In genomic region chr5:128007939-128008338, GRCh38 we compare ENCODE assay signal across 11 cellular contexts.
"Had no signal": no experiment of that assay in that cellular context is flagged by ENCODE, and none has a peak within 500 bp of the region (broad histone marks: within the 10 kb centered on the region; RNA-seq: fewer than 3 reads in every experiment).

No MANE protein-coding gene starts in this region.

- H3K27ac ChIP-seq: foreskin keratinocyte, skin epidermis, thyroid gland, uterus had no signal

- H3K36me3 ChIP-seq: stomach, thyroid gland, uterus had no signal

- H3K4me1 ChIP-seq: foreskin keratinocyte, thyroid gland, uterus had no signal

- DNase-seq: activated CD4-positive, alpha-beta T cell treated with anti-CD3 and anti-CD28 coated beads for 1 hour; activated CD4-positive, alpha-beta T cell treated with anti-CD3 and anti-CD28 coated beads, Interleukin-2, amount 50 U/mL, for 48 hours; activated naive CD4-positive, alpha-beta T cell; dorsolateral prefrontal cortex; foreskin keratinocyte; islet precursor cell; stomach; thyroid gland; uterus had no signal

- ATAC-seq: esophagus mucosa, foreskin keratinocyte had no signal

- H3K9me3 ChIP-seq: stomach, thyroid gland, uterus had no signal

- H3K4me3 ChIP-seq: dorsolateral prefrontal cortex, skin epidermis, stomach, thyroid gland, uterus had no signal

- H3K27me3 ChIP-seq: dorsolateral prefrontal cortex, foreskin keratinocyte, stomach, thyroid gland, uterus had no signal
